ENCODE assay signal across 22 cellular contexts in the genomic region with DNA sequence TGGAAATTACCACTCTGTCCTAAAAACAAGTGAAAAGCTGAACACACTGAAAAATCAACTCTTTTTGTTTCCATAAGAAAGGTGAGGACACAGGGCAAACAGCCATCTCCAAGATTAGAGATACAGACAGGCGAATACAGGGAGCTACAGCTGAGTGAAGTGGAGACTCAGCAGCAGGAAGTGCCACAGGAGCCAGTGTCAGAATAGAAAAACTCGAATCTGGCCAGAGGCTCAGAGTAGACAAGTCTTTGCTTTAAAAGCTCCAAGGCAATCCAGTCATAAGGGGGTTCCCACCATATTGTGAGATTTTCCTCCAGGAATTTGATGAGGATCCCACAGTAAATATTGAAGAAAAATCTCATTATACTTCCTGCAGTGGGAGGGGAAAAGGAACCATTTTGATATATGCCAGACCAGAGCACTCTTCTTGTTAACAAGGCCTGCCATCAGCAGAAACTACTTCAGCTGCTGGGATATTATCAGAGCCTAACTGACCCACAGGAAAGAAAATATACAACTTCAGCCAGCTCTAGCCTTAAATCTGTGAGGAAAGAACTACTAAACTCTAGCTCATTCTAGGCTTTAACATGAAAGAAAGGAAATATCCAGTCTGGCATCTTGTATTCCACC.
"Had no signal": no experiment of that assay in that cellular context is flagged by ENCODE, and none has a peak within 500 bp of the region (broad histone marks: within the 10 kb centered on the region; RNA-seq: fewer than 3 reads in every experiment).

No MANE protein-coding gene starts in this region.

- H3K4me1 Mint-ChIP-seq: natural killer cell, neural crest cell had no signal

- H3K4me3 ChIP-seq: colonic mucosa, esophagus squamous epithelium, gastroesophageal sphincter, lung, pancreas, suprapubic skin, thyroid gland, upper lobe of left lung, vagina had no signal

- H3K27ac Mint-ChIP-seq: natural killer cell, progenitor cell of endocrine pancreas had no signal

- DNase-seq: colonic mucosa; dermis blood vessel endothelial cell; esophagus squamous epithelium; foreskin fibroblast; glutamatergic neuron; left colon; left ventricle myocardium superior; natural killer cell; occipital lobe; pancreas; right cardiac atrium; small intestine; stimulated activated CD4-positive, alpha-beta T cell treated with anti-CD3 and anti-CD28 coated beads, Interleukin-2, amount 100 ng/mL, for 48 hours; stimulated activated naive CD8-positive, alpha-beta T cell treated with anti-CD3 and anti-CD28 coated beads, Interleukin-15, Interleukin-2, amounts not matched to agents 100 U/mL and 50 U/mL, for 24 hours; thyroid gland; upper lobe of left lung had no signal

- H3K9me3 Mint-ChIP-seq: neural crest cell had no signal

- H3K36me3 ChIP-seq: colonic mucosa, esophagus squamous epithelium, gastroesophageal sphincter, pancreas, suprapubic skin, thyroid gland, upper lobe of left lung, vagina had no signal

- H3K27me3 ChIP-seq: colonic mucosa, esophagus squamous epithelium, gastroesophageal sphincter, pancreas, suprapubic skin, thyroid gland, upper lobe of left lung, vagina had no signal

- H3K4me1 ChIP-seq: colonic mucosa, esophagus squamous epithelium, gastroesophageal sphincter, pancreas, suprapubic skin, thyroid gland, upper lobe of left lung, vagina had no signal

- H3K36me3 Mint-ChIP-seq: natural killer cell had no signal

- H3K4me3 Mint-ChIP-seq: natural killer cell, neural crest cell had no signal

- H3K27ac ChIP-seq: colonic mucosa, esophagus squamous epithelium, gastroesophageal sphincter, pancreas, suprapubic skin, thyroid gland, upper lobe of left lung, vagina had no signal

- H3K9me3 ChIP-seq: colonic mucosa, esophagus squamous epithelium, gastroesophageal sphincter, pancreas, suprapubic skin, thyroid gland, upper lobe of left lung, vagina had no signal

- ATAC-seq: gastroesophageal sphincter; left colon; left ventricle myocardium superior; natural killer cell; pancreas; right cardiac atrium; stimulated activated naive CD8-positive, alpha-beta T cell treated with anti-CD3 and anti-CD28 coated beads, Interleukin-15, Interleukin-2, amounts not matched to agents 100 U/mL and 50 U/mL, for 24 hours had no signal
